In the genomic region with DNA sequence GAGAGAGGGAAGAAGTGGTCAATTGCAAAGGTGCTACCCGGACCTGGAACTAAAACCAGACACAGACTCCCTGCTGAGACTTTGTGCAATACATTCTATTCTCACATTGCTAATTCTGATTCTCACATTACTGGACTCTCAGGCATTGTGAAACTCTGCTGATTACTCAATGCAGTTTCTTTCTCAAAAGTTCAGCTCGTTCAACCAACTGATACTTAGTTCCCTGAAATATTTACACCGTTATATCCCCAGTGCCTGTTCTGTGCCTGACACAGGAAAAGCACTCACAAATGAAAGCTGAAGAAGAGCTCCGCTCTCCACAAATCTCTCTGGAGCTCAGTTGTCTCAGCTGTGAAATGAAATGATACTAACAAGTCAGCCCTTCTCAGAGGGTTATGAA, we compare ENCODE assay signal across 12 cellular contexts. TPM values are rescaled to one million over a fixed set of nuclear protein-coding genes. Genes with fewer than 3 reads are reported as not detected.
DNase-seq lines count a peak whose midpoint lies in the region; ATAC-seq, FAIRE-seq and TF ChIP-seq lines count a peak whose summit lies in the region.
"Had no signal": no experiment of that assay in that cellular context is flagged by ENCODE, and none has a peak within 500 bp of the region (broad histone marks: within the 10 kb centered on the region; RNA-seq: fewer than 3 reads in every experiment).

No MANE protein-coding gene starts in this region.

- no peaks in the 10 kb centered on the region; the same call in 1 of the 2 replicates for H4K20me1 ChIP-seq in K562 (replicated peaks; ENCODE audit: control insufficient read depth, insufficient read depth, low read length)

- in situ Hi-C loops in K562 (cut with MboI), result no loop called here

- no peak overlapping the region for H3K4me3 ChIP-seq in K562
- peak overlapping the region in 1 of 2 experiments; percentile 16 for H3K4me3 ChIP-seq in mesenchymal stem cell (ENCODE audit: insufficient read depth in 1 of 2, low read depth in 1 of 2, low read length in 2 of 2)

- H3K4me2 ChIP-seq in K562 (ENCODE audit: insufficient read depth, low read length), result no peak overlapping the region
- H3K4me2 ChIP-seq in mesenchymal stem cell (ENCODE audit: low read length, poor library complexity, severe bottlenecking), result no peak overlapping the region

- H2BK12ac ChIP-seq in mesenchymal stem cell (ENCODE audit: low read length in 2 of 2), result no peak overlapping the region

- H4K8ac ChIP-seq in mesenchymal stem cell (ENCODE audit: low read length), result no peak overlapping the region

- TF ChIP-seq RAD21 in K562 (CRISPR knock-in tag; conservative IDR thresholded peaks at IDR 0.05 in 1 of 2, IDR thresholded peaks at IDR 0.05 in 1 of 2), result no peak

- no peaks in the 10 kb centered on the region for H3K9me1 ChIP-seq in K562 (ENCODE audit: control insufficient read depth, insufficient read depth, low read length)

- 0% methylated on average over 4 of the region's 4 CpGs for WGBS in K562 (ENCODE audit: insufficient coverage, low coverage, missing lambda C conversion rate)
- WGBS in mesenchymal stem cell, result 59% methylated on average over 4 of the region's 4 CpGs

- intact Hi-C loops in K562 (cut with micrococcal nuclease) (no loop called here), left colon (cut with DNase I, micrococcal nuclease) (no loop called here)

- ATAC-seq in K562 (no peak), GM21723 (IDR thresholded peaks at IDR 0.05; ENCODE audit: unreplicated experiment) (no peak), left colon (no peak)

- H3K36me3 ChIP-seq in K562 (ENCODE audit: control insufficient read depth, insufficient read depth, low read length) (no peaks in the 10 kb centered on the region), mesenchymal stem cell (ENCODE audit: control insufficient read depth in 1 of 2, insufficient read depth in 2 of 2, low read depth in 1 of 2, low read length in 2 of 2) (no peaks in the 10 kb centered on the region)

- no peaks in the 10 kb centered on the region for H3K9me3 ChIP-seq in K562 (replicated peaks; ENCODE audit: control insufficient read depth, insufficient read depth, low read depth, low read length)
- no peaks in the 10 kb centered on the region for H3K9me3 ChIP-seq in mesenchymal stem cell (ENCODE audit: control insufficient read depth, low read length)
- H3K9me3 ChIP-seq: Caco-2 had no signal

- no peak overlapping the region for H3K27ac ChIP-seq in K562 (ENCODE audit: extremely low read depth, low read depth, low read length)
- H3K27ac ChIP-seq in mesenchymal stem cell (ENCODE audit: low read length, poor library complexity, severe bottlenecking), result no peak overlapping the region

- no peak for TF ChIP-seq CTCF in AG09319 (IDR thresholded peaks at IDR 0.05; ENCODE audit: low read depth, low read length)
- no peak for TF ChIP-seq CTCF in K562 (IDR thresholded peaks at IDR 0.05 in 2 of 3, conservative IDR thresholded peaks at IDR 0.05 in 1 of 3; ENCODE audit: insufficient read depth in 2 of 3, low read depth in 1 of 3, low read length in 3 of 3)

- FAIRE-seq in K562 (lab: Jason Lieb, UNC), result no peak

- H3K9ac ChIP-seq in K562 (ENCODE audit: insufficient read depth in 1 of 2, low read depth in 2 of 2, low read length in 2 of 2), result no peak overlapping the region
- peak overlapping the region; percentile 25 for H3K9ac ChIP-seq in mesenchymal stem cell (ENCODE audit: low read length)

- no peak overlapping the region for H2BK120ac ChIP-seq in mesenchymal stem cell (ENCODE audit: low read depth, low read length)

- no peak overlapping the region for H4K91ac ChIP-seq in mesenchymal stem cell (ENCODE audit: low read length)

- no peak overlapping the region for H3K4ac ChIP-seq in mesenchymal stem cell (ENCODE audit: low read depth in 1 of 2, low read length in 2 of 2)

- H2AFZ ChIP-seq in K562 (ENCODE audit: low read depth, low read length) (no peak overlapping the region), mesenchymal stem cell (ENCODE audit: low read depth, low read length) (no peak overlapping the region)

- no peaks in the 10 kb centered on the region for H3K79me2 ChIP-seq in K562 (ENCODE audit: control insufficient read depth, insufficient read depth, low read length)

- DNase-seq in AG09319 (ENCODE audit: extremely low read depth, low read depth) (peak; percentile 12), HuH-7 (ENCODE audit: low spot score) (peak; percentile 26), K562 (ENCODE audit: extremely low read depth in 1 of 4, low spot score in 3 of 4) (no peak), mesenchymal stem cell (peak; percentile 32), foreskin melanocyte (no peak), left colon (no peak)
- DNase-seq in activated effector memory CD4-positive, alpha-beta T cell treated with Interleukin-2 at 50 U/mL for 16 hours, result no peak
- DNase-seq: activated CD8-positive, alpha-beta memory T cell treated with anti-CD3 and anti-CD28 coated beads for 24 hours; RPMI8226 had no signal

- CTCF ChIA-PET in K562 (lab: Yijun Ruan, JAX; ENCODE audit: low intra/inter-chr PET ratio), result no interaction called here

- H3K27me3 ChIP-seq in K562 (ENCODE audit: control insufficient read depth in 2 of 2, insufficient read depth in 2 of 2, low read length in 2 of 2) (peaks cover 0 to 5% of the 10 kb centered on the region in 2 experiments; a peak in 2 of 5 replicates), mesenchymal stem cell (ENCODE audit: control insufficient read depth in 1 of 2, insufficient read depth in 1 of 2, low read length in 2 of 2) (peaks cover 17 to 53% of the 10 kb centered on the region in 2 experiments)

- no peak overlapping the region for H3K18ac ChIP-seq in mesenchymal stem cell (ENCODE audit: low read depth in 1 of 2, low read length in 2 of 2)

- no peak overlapping the region for H2BK5ac ChIP-seq in mesenchymal stem cell (ENCODE audit: low read depth, low read length, poor library complexity, severe bottlenecking)

- no TSS peak for BruUV-seq in K562 (replicated peaks; lab: Mats Ljungman, UMichigan)

- H3K79me1 ChIP-seq in mesenchymal stem cell (replicated peaks; ENCODE audit: low read length, poor library complexity, severe bottlenecking), result no peaks in the 10 kb centered on the region

- H2AK5ac ChIP-seq in mesenchymal stem cell (ENCODE audit: low read length, severe bottlenecking), result no peak overlapping the region

- POLR2A ChIA-PET in K562 (lab: Yijun Ruan, JAX), result interaction anchor here (0.6 kb wide), 1 partner anchor 38 kb away, joined by 3 read pairs; no protein-coding TSS in a partner anchor

- no peak overlapping the region for H3K23ac ChIP-seq in mesenchymal stem cell (ENCODE audit: low read length in 2 of 2)

- TF ChIP-seq POLR2A in K562 (conservative IDR thresholded peaks at IDR 0.05), result no peak

- no peak for TF ChIP-seq EP300 in K562 (IDR thresholded peaks at IDR 0.05; ENCODE audit: low read length)

- H3K4me1 ChIP-seq in K562 (replicated peaks in 1 of 2; ENCODE audit: control insufficient read depth in 2 of 2, insufficient read depth in 2 of 2, low read length in 2 of 2), result no peaks in the 10 kb centered on the region
- no peaks in the 10 kb centered on the region for H3K4me1 ChIP-seq in mesenchymal stem cell (ENCODE audit: control insufficient read depth, insufficient read depth, low read depth, low read length)

- H3K14ac ChIP-seq in mesenchymal stem cell (ENCODE audit: low read length in 2 of 2), result no peak overlapping the region

- no peak overlapping the region for H2BK15ac ChIP-seq in mesenchymal stem cell (ENCODE audit: low read depth, poor library complexity, severe bottlenecking)

RNA-seq across cellular contexts. Expression of gene SLPI, which starts 0.5 kb away (rescaled TPM):
- total RNA-seq in K562 (2011; cell fraction: chromatin; rRNA removed; ENCODE audit: low replicate concordance), result not detected in 2 replicates
- not detected in 2 replicates for total RNA-seq in K562 (2011; cell fraction: nucleolus; rRNA removed)
- not detected in 2 replicates for total RNA-seq in K562 (2011; cell fraction: nucleoplasm; rRNA removed)
- total RNA-seq in K562 (2014; rRNA removed) (not detected in 2 replicates), K562 (2014; rRNA removed; fragmentation: Illumina TruSeq; extraction: Trizol) (not detected in 2 replicates), K562 (2015; rRNA removed; fragmentation: Illumina TruSeq; extraction: Trizol) (not detected in 2 replicates), K562 (2021) (0.67 and 0.78 TPM in 2 replicates), left colon (100 to 1,000 TPM in 1 of 2 donors, 10 to 100 TPM in 1; 47.4 to 204 TPM)
- polyA plus RNA-seq in K562 (2011; rRNA removed) (not detected in 2 replicates), K562 (2014; fragmentation: Illumina TruSeq; extraction: Trizol) (not detected in 2 replicates), K562 (2014; fragmentation: Nextera tagmentation; extraction: Ambion mirVana) (not detected), K562 (2014; rRNA removed) (not detected in 2 replicates)
- not detected in 2 replicates for polyA plus RNA-seq in K562 (2011; cell fraction: cytosol; rRNA removed)
- not detected in 2 replicates for polyA plus RNA-seq in K562 (2011; cell fraction: nucleus; rRNA removed)
- polyA plus RNA-seq in K562 (2012), result not detected in 2 replicates
- not detected in 2 replicates for polyA minus RNA-seq in K562 (2011; rRNA and poly(A)+ RNA removed)
- polyA minus RNA-seq in K562 (2011; cell fraction: cytosol; rRNA and poly(A)+ RNA removed), result 13.5 and 21.4 TPM in 2 replicates
- 3.8 and 5.7 TPM in 2 replicates for polyA minus RNA-seq in K562 (2011; cell fraction: nucleus; rRNA and poly(A)+ RNA removed)
- polyA plus RNA-seq in mesenchymal stem cell (2013, experiment 1 of 2), result not detected
- not detected for polyA plus RNA-seq in mesenchymal stem cell (2013, experiment 2 of 2)

RNA-seq across cellular contexts. Expression of gene SEMG2, which starts 33.7 kb away (rescaled TPM):
- not detected in 2 replicates for total RNA-seq in K562 (2011; cell fraction: chromatin; rRNA removed; ENCODE audit: low replicate concordance)
- total RNA-seq in K562 (2011; cell fraction: nucleolus; rRNA removed), result not detected in 2 replicates
- not detected in 2 replicates for total RNA-seq in K562 (2011; cell fraction: nucleoplasm; rRNA removed)
- total RNA-seq in K562 (2014; rRNA removed), result not detected in 2 replicates
- not detected in 2 replicates for total RNA-seq in K562 (2014; rRNA removed; fragmentation: Illumina TruSeq; extraction: Trizol)
- not detected in 2 replicates for total RNA-seq in K562 (2015; rRNA removed; fragmentation: Illumina TruSeq; extraction: Trizol)
- total RNA-seq in K562 (2021), result not detected in 2 replicates
- polyA plus RNA-seq in K562 (2011; rRNA removed), result not detected in 2 replicates
- not detected in 2 replicates for polyA plus RNA-seq in K562 (2011; cell fraction: cytosol; rRNA removed)
- not detected in 2 replicates for polyA plus RNA-seq in K562 (2011; cell fraction: nucleus; rRNA removed)
- not detected in 2 replicates for polyA plus RNA-seq in K562 (2012)
- polyA plus RNA-seq in K562 (2014; fragmentation: Illumina TruSeq; extraction: Trizol), result not detected in 2 replicates
- polyA plus RNA-seq in K562 (2014; fragmentation: Nextera tagmentation; extraction: Ambion mirVana), result not detected
- polyA plus RNA-seq in K562 (2014; rRNA removed), result not detected in 2 replicates
- not detected in 2 replicates for polyA minus RNA-seq in K562 (2011; rRNA and poly(A)+ RNA removed)
- not detected in 2 replicates for polyA minus RNA-seq in K562 (2011; cell fraction: cytosol; rRNA and poly(A)+ RNA removed)
- polyA minus RNA-seq in K562 (2011; cell fraction: nucleus; rRNA and poly(A)+ RNA removed), result not detected in 2 replicates
- not detected for polyA plus RNA-seq in mesenchymal stem cell (2013, experiment 1 of 2)
- polyA plus RNA-seq in mesenchymal stem cell (2013, experiment 2 of 2), result not detected
- not detected for total RNA-seq in left colon
- total RNA-seq: Caco-2, lung microvascular endothelial cell had no signal

RNA-seq across cellular contexts. Expression of gene SEMG1, which starts 48.0 kb away (rescaled TPM):
- not detected in 2 replicates for total RNA-seq in K562 (2011; cell fraction: chromatin; rRNA removed; ENCODE audit: low replicate concordance)
- total RNA-seq in K562 (2011; cell fraction: nucleolus; rRNA removed), result not detected in 2 replicates
- not detected in 2 replicates for total RNA-seq in K562 (2011; cell fraction: nucleoplasm; rRNA removed)
- total RNA-seq in K562 (2014; rRNA removed) (not detected in 2 replicates), K562 (2014; rRNA removed; fragmentation: Illumina TruSeq; extraction: Trizol) (not detected in 2 replicates), K562 (2015; rRNA removed; fragmentation: Illumina TruSeq; extraction: Trizol) (not detected in 2 replicates), K562 (2021) (not detected in 2 replicates), left colon (under 1 TPM; 0.14 to 0.21 TPM)
- polyA plus RNA-seq in K562 (2011; rRNA removed) (not detected in 2 replicates), K562 (2014; fragmentation: Illumina TruSeq; extraction: Trizol) (not detected in 2 replicates), K562 (2014; fragmentation: Nextera tagmentation; extraction: Ambion mirVana) (not detected), K562 (2014; rRNA removed) (not detected in 2 replicates)
- not detected in 2 replicates for polyA plus RNA-seq in K562 (2011; cell fraction: cytosol; rRNA removed)
- polyA plus RNA-seq in K562 (2011; cell fraction: nucleus; rRNA removed), result not detected in 2 replicates
- not detected in 2 replicates for polyA plus RNA-seq in K562 (2012)
- polyA minus RNA-seq in K562 (2011; rRNA and poly(A)+ RNA removed), result not detected in 2 replicates
- not detected in 2 replicates for polyA minus RNA-seq in K562 (2011; cell fraction: cytosol; rRNA and poly(A)+ RNA removed)
- polyA minus RNA-seq in K562 (2011; cell fraction: nucleus; rRNA and poly(A)+ RNA removed), result not detected in 2 replicates
- polyA plus RNA-seq in mesenchymal stem cell (2013, experiment 1 of 2), result not detected
- polyA plus RNA-seq in mesenchymal stem cell (2013, experiment 2 of 2), result not detected
- total RNA-seq: Caco-2, lung microvascular endothelial cell had no signal

RNA-seq across cellular contexts. Expression of gene RBPJL, which starts 51.8 kb away (rescaled TPM):
- total RNA-seq in K562 (2011; cell fraction: chromatin; rRNA removed; ENCODE audit: low replicate concordance), result not detected in 2 replicates
- total RNA-seq in K562 (2011; cell fraction: nucleolus; rRNA removed), result not detected in 2 replicates
- not detected in 2 replicates for total RNA-seq in K562 (2011; cell fraction: nucleoplasm; rRNA removed)
- total RNA-seq in K562 (2014; rRNA removed) (not detected in 2 replicates), K562 (2014; rRNA removed; fragmentation: Illumina TruSeq; extraction: Trizol) (not detected in 2 replicates), K562 (2015; rRNA removed; fragmentation: Illumina TruSeq; extraction: Trizol) (not detected in 2 replicates), K562 (2021) (not detected in 2 replicates), left colon (not detected)
- polyA plus RNA-seq in K562 (2011; rRNA removed) (not detected in 2 replicates), K562 (2014; fragmentation: Illumina TruSeq; extraction: Trizol) (not detected in 2 replicates), K562 (2014; fragmentation: Nextera tagmentation; extraction: Ambion mirVana) (not detected), K562 (2014; rRNA removed) (not detected in 2 replicates)
- not detected in 2 replicates for polyA plus RNA-seq in K562 (2011; cell fraction: cytosol; rRNA removed)
- polyA plus RNA-seq in K562 (2011; cell fraction: nucleus; rRNA removed), result not detected in 2 replicates
- polyA plus RNA-seq in K562 (2012), result not detected in 2 replicates
- polyA minus RNA-seq in K562 (2011; rRNA and poly(A)+ RNA removed), result not detected in 2 replicates
- polyA minus RNA-seq in K562 (2011; cell fraction: cytosol; rRNA and poly(A)+ RNA removed), result not detected in 2 replicates
- polyA minus RNA-seq in K562 (2011; cell fraction: nucleus; rRNA and poly(A)+ RNA removed), result not detected in 2 replicates
- polyA plus RNA-seq in mesenchymal stem cell (2013, experiment 1 of 2), result not detected
- not detected for polyA plus RNA-seq in mesenchymal stem cell (2013, experiment 2 of 2)
- total RNA-seq: Caco-2, lung microvascular endothelial cell had no signal

RNA-seq across cellular contexts. Expression of gene MATN4, which starts 53.2 kb away (rescaled TPM):
- total RNA-seq in K562 (2011; cell fraction: chromatin; rRNA removed; ENCODE audit: low replicate concordance), result not detected in 2 replicates
- total RNA-seq in K562 (2011; cell fraction: nucleolus; rRNA removed), result not detected in 2 replicates
- total RNA-seq in K562 (2011; cell fraction: nucleoplasm; rRNA removed), result not detected in 2 replicates
- 0.09 and 0.24 TPM in 2 replicates for total RNA-seq in K562 (2014; rRNA removed)
- total RNA-seq in K562 (2014; rRNA removed; fragmentation: Illumina TruSeq; extraction: Trizol), result not detected in 2 replicates
- not detected in 2 replicates for total RNA-seq in K562 (2015; rRNA removed; fragmentation: Illumina TruSeq; extraction: Trizol)
- total RNA-seq in K562 (2021), result 0.13 TPM in 1 of 2 replicates, not detected in the other
- not detected in 2 replicates for polyA plus RNA-seq in K562 (2011; rRNA removed)
- polyA plus RNA-seq in K562 (2011; cell fraction: cytosol; rRNA removed), result 0.15 TPM in 1 of 2 replicates, not detected in the other
- polyA plus RNA-seq in K562 (2011; cell fraction: nucleus; rRNA removed), result 0.08 TPM in 1 of 2 replicates, not detected in the other
- 0.04 TPM in 1 of 2 replicates, not detected in the other for polyA plus RNA-seq in K562 (2012)
- not detected in 2 replicates for polyA plus RNA-seq in K562 (2014; fragmentation: Illumina TruSeq; extraction: Trizol)
- polyA plus RNA-seq in K562 (2014; fragmentation: Nextera tagmentation; extraction: Ambion mirVana), result not detected
- 0.20 TPM in 1 of 2 replicates, not detected in the other for polyA plus RNA-seq in K562 (2014; rRNA removed)
- polyA minus RNA-seq in K562 (2011; rRNA and poly(A)+ RNA removed), result not detected in 2 replicates
- polyA minus RNA-seq in K562 (2011; cell fraction: cytosol; rRNA and poly(A)+ RNA removed), result not detected in 2 replicates
- polyA minus RNA-seq in K562 (2011; cell fraction: nucleus; rRNA and poly(A)+ RNA removed), result not detected in 2 replicates
- 0.03 TPM for polyA plus RNA-seq in mesenchymal stem cell (2013, experiment 1 of 2)
- 0.03 TPM for polyA plus RNA-seq in mesenchymal stem cell (2013, experiment 2 of 2)
- total RNA-seq in left colon, result not detected
- total RNA-seq: Caco-2, lung microvascular endothelial cell had no signal

Comparison
In these comparisons a context has a peak if more than half of its experiments do, and no peak if none do; other contexts are left out.
1. DNase-seq: peak in AG09319 (single experiment), HuH-7 (single experiment) and mesenchymal stem cell (single experiment); none in K562 (0 of 4), activated effector memory CD4-positive, alpha-beta T cell treated with Interleukin-2 at 50 U/mL for 16 hours (single experiment), foreskin melanocyte (single experiment) and left colon (0 of 2).
2. RNA of gene SLPI, which starts 0.5 kb away (total RNA-seq): 47.4 to 204 TPM in left colon; 0.67 to 0.78 TPM in K562; every median in the first group is over 10 times any median in the second.